8 cellular contexts compared by ENCODE assay signal in the genomic region with DNA sequence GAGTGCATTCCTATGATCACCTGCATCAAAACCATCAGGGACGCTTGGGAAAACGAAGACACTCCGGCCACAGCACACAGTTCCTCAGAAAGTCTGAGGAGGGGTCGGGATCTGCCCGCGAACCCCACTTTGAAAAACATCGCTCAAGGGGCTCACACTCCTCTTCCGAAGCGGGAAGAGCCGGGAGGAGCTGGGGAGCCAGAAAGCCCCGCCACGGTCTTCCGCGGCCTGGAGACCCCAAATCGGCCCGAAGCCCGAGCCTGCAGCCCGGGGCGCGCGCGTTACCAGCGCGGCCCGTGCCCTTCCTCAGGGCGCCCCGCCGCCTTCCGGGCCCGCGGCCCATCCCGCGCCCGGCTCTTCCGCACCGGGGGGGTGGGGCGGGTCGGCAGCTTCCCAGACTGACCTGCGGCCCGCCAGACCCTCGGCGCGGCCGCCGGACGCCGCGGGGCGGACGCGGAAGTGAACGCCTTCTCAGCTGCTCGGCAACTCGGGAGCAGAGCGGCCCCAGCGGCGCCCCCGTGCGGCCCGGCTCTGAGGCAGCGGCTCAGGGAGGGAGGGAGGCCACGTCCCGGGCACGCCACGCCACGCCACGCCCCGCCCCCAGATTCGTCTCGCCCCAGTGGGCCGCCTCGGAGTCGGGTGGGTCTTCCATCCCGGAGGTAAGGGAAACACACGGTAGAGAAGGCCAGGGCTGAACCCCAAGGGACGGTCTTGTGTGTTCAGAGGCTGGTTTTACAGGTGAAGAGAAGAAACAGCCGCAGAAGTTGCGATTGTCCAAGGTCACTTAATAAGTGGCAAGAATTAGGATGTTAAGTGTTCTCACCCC. TPM values are rescaled to one million over a fixed set of nuclear protein-coding genes. Genes with fewer than 3 reads are reported as not detected.
A peak's percentile ranks its signal among the peaks of the same experiment; 100 is the strongest.
DNase-seq lines count a peak whose midpoint lies in the region; ATAC-seq and TF ChIP-seq lines count a peak whose summit lies in the region.

A gene (minus strand): TSS at position 461 of the 826 bp plus-strand sequence. CDS start 3,052 bp downstream, outside the sequence.

- peak within 1 kb of the TSS; percentile 64 for H3K9ac ChIP-seq in ES-I3 (ENCODE audit: low read depth, low read length)

- peaks cover 13% of the 10 kb centered on the region for H3K4me1 Mint-ChIP-seq in nephron progenitor cell
- H3K4me1 Mint-ChIP-seq in stimulated activated naive CD8-positive, alpha-beta T cell treated with anti-CD3 and anti-CD28 coated beads, Interleukin-15, amount 100 ng/mL, for 72 hours: peaks cover 12% of the 10 kb centered on the region

- H3K4me3 Mint-ChIP-seq in nephron progenitor cell: peak within 1 kb of the TSS; percentile 93
- H3K4me3 Mint-ChIP-seq in stimulated activated naive CD8-positive, alpha-beta T cell treated with anti-CD3 and anti-CD28 coated beads, Interleukin-15, amount 100 ng/mL, for 72 hours: peak within 1 kb of the TSS; percentile 90 to 93

- peaks cover under 1% of the 10 kb centered on the region for H3K27me3 Mint-ChIP-seq in nephron progenitor cell (ENCODE audit: low read depth, poor library complexity)
- H3K27me3 Mint-ChIP-seq in stimulated activated naive CD8-positive, alpha-beta T cell treated with anti-CD3 and anti-CD28 coated beads, Interleukin-15, amount 100 ng/mL, for 72 hours: no peaks in the 10 kb centered on the region

- no peaks in the 10 kb centered on the region; the same call in 1 of the 2 replicates for H3K4me1 ChIP-seq in ES-I3 (ENCODE audit: insufficient read depth, low read length)

- ATAC-seq in stimulated activated naive CD8-positive, alpha-beta T cell treated with anti-CD3 and anti-CD28 coated beads, Interleukin-15, amount 100 ng/mL, for 72 hours: peak; percentile 98

- peak within 1 kb of the TSS; percentile 85 for H3K27ac Mint-ChIP-seq in nephron progenitor cell
- peak within 1 kb of the TSS; percentile 93 to 95 for H3K27ac Mint-ChIP-seq in stimulated activated naive CD8-positive, alpha-beta T cell treated with anti-CD3 and anti-CD28 coated beads, Interleukin-15, amount 100 ng/mL, for 72 hours

- peak; percentile 75 for DNase-seq in H4 (ENCODE audit: low spot score)
- peak; percentile 21 for DNase-seq in LNCaP clone FGC (ENCODE audit: low read depth)
- peak; percentile 51 for DNase-seq in SHP77 treated with DMSO at 0.1 percent for 48 hours (lab: John Stamatoyannopoulos, UW)
- DNase-seq in activated effector memory CD4-positive, alpha-beta T cell treated with anti-CD3 and anti-CD28 coated beads, Interleukin-2, amount 50 U/mL, for 16 hours: peak; percentile 97
- DNase-seq in fibroblast of the conjunctiva (ENCODE audit: low read depth): peak; percentile 76
- peak; percentile 96 for DNase-seq in nephron progenitor cell
- peak; percentile 89 to 92 for DNase-seq in stimulated activated naive CD8-positive, alpha-beta T cell treated with anti-CD3 and anti-CD28 coated beads, Interleukin-15, amount 100 ng/mL, for 72 hours

- peak within 1 kb of the TSS; percentile 88 for H3K4me3 ChIP-seq in LNCaP clone FGC (ENCODE audit: low read depth, low read length)

- H3K36me3 Mint-ChIP-seq in nephron progenitor cell (ENCODE audit: low read depth): peaks cover 1% of the 10 kb centered on the region

- no peaks in the 10 kb centered on the region for H3K9me3 ChIP-seq in ES-I3 (ENCODE audit: control insufficient read depth, insufficient read depth, low read length)

- H3K9me3 Mint-ChIP-seq in nephron progenitor cell: no peaks in the 10 kb centered on the region
- no peaks in the 10 kb centered on the region for H3K9me3 Mint-ChIP-seq in stimulated activated naive CD8-positive, alpha-beta T cell treated with anti-CD3 and anti-CD28 coated beads, Interleukin-15, amount 100 ng/mL, for 72 hours

- H3K36me3 ChIP-seq in ES-I3 (ENCODE audit: insufficient read depth, low read length): no peaks in the 10 kb centered on the region

- TF ChIP-seq CTCF in LNCaP clone FGC (IDR thresholded peaks at IDR 0.05; ENCODE audit: control insufficient read depth, extremely low read depth, insufficient read depth): peak; percentile 94
- TF ChIP-seq CTCF in nephron progenitor cell (IDR thresholded peaks at IDR 0.05): peak; percentile 56

RNA-seq across cellular contexts. Expression of the gene that starts here (rescaled TPM):
- total RNA-seq in H4 (2014; rRNA removed; shearing (Covaris generic)): 15.4 and 15.9 TPM in 2 replicates

Comparison
In these comparisons a context has a peak if more than half of its experiments do, and no peak if none do; other contexts are left out.
1. Peak in every context shown above with its lines: DNase-seq, ATAC-seq and H3K4me3 ChIP-seq.
2. DNase-seq: peak in every context shown above with its lines; median percentile 97 in activated effector memory CD4-positive, alpha-beta T cell treated with anti-CD3 and anti-CD28 coated beads, Interleukin-2, amount 50 U/mL, for 16 hours; 96 in nephron progenitor cell; 90 in stimulated activated naive CD8-positive, alpha-beta T cell treated with anti-CD3 and anti-CD28 coated beads, Interleukin-15, amount 100 ng/mL, for 72 hours; 76 in fibroblast of the conjunctiva; 75 in H4; 51 in SHP77 treated with DMSO at 0.1 percent for 48 hours; 21 in LNCaP clone FGC.